ENCODE assay signal across 14 cellular contexts in genomic region chr7:72546586-72546985, GRCh38.
A peak's percentile ranks its signal among the peaks of the same experiment; 100 is the strongest.
DNase-seq lines count a peak whose midpoint lies in the region; ATAC-seq and TF ChIP-seq lines count a peak whose summit lies in the region.
"Had no signal": no experiment of that assay in that cellular context is flagged by ENCODE, and none has a peak within 500 bp of the region (broad histone marks: within the 10 kb centered on the region; RNA-seq: fewer than 3 reads in every experiment).

No MANE protein-coding gene starts in this region.

- H3K4me3 ChIP-seq in GM12865 (ENCODE audit: low read depth, low read length) = no peak overlapping the region
- H3K4me3 ChIP-seq: BLaER1 had no signal

- peaks cover 7 to 16% of the 10 kb centered on the region in 2 donors for H3K4me1 Mint-ChIP-seq in natural killer cell

- peak; percentile 60 for ATAC-seq in GM19351 (IDR thresholded peaks at IDR 0.05; ENCODE audit: unreplicated experiment)
- ATAC-seq in natural killer cell = peak in 2 of 3 donors; percentile 44 to 66
- ATAC-seq in stimulated activated naive CD8-positive, alpha-beta T cell treated with anti-CD3 and anti-CD28 coated beads, Interleukin-15, Interleukin-2, amounts not matched to agents 100 U/mL and 50 U/mL, for 24 hours = no peak
- ATAC-seq in GM21367 (IDR thresholded peaks at IDR 0.05; ENCODE audit: unreplicated experiment) = no peak
- ATAC-seq: sciatic nerve had no signal

- no peak overlapping the region for H3K4me3 Mint-ChIP-seq in natural killer cell
- H3K4me3 Mint-ChIP-seq: dendritic cell treated with granulocyte-macrophage colony-stimulating factor and Interleukin-4, amounts not matched to agents 40 ng/mL and 50 ng/mL, for 4 days; T-helper 1 cell treated with Interleukin-12 subunit alpha and Interleukin-12 subunit beta and Interleukin-4 antibody, amounts not matched to agents 30 μg/mL and 1 μg/mL, for 36 hours had no signal

- no peaks in the 10 kb centered on the region for H3K27me3 Mint-ChIP-seq in natural killer cell (ENCODE audit: low read depth in 2 of 2)
- H3K27me3 Mint-ChIP-seq: dendritic cell treated with granulocyte-macrophage colony-stimulating factor and Interleukin-4, amounts not matched to agents 40 ng/mL and 50 ng/mL, for 4 days had no signal

- TF ChIP-seq CTCF in GM12865 (IDR thresholded peaks at IDR 0.05; ENCODE audit: insufficient read depth, low read depth, low read length, missing control alignments) = no peak
- TF ChIP-seq CTCF in natural killer cell (IDR thresholded peaks at IDR 0.05) = no peak

- DNase-seq in GM12865 (ENCODE audit: low read depth) = peak; percentile 79
- peak; percentile 93 for DNase-seq in NCI-H69 (lab: John Stamatoyannopoulos, UW)
- no peak for DNase-seq in natural killer cell
- no peak for DNase-seq in stimulated activated naive CD8-positive, alpha-beta T cell treated with anti-CD3 and anti-CD28 coated beads, Interleukin-15, Interleukin-2, amounts not matched to agents 100 U/mL and 50 U/mL, for 24 hours
- no peak for DNase-seq in OCI-M1 (lab: John Stamatoyannopoulos, UW)
- DNase-seq: activated naive CD4-positive, alpha-beta T cell; DMS79 treated with DMSO at 0.1 percent for 48 hours; NCI-H2107 had no signal

- H3K27ac Mint-ChIP-seq in natural killer cell = peak overlapping the region; percentile 34 to 76
- H3K27ac Mint-ChIP-seq: dendritic cell treated with granulocyte-macrophage colony-stimulating factor and Interleukin-4, amounts not matched to agents 40 ng/mL and 50 ng/mL, for 4 days; T-helper 1 cell treated with Interleukin-12 subunit alpha and Interleukin-12 subunit beta and Interleukin-4 antibody, amounts not matched to agents 30 μg/mL and 1 μg/mL, for 36 hours had no signal

- peaks cover 0 to 2% of the 10 kb centered on the region in 2 donors for H3K9me3 Mint-ChIP-seq in natural killer cell

- H3K36me3 Mint-ChIP-seq in natural killer cell = no peaks in the 10 kb centered on the region

- intact Hi-C loops in natural killer cell (cut with micrococcal nuclease) = no loop called here

Comparison
In these comparisons a context has a peak if more than half of its experiments do, and no peak if none do; other contexts are left out.
1. DNase-seq: peak in GM12865 (single experiment) and NCI-H69 (single experiment); none in natural killer cell (single experiment), stimulated activated naive CD8-positive, alpha-beta T cell treated with anti-CD3 and anti-CD28 coated beads, Interleukin-15, Interleukin-2, amounts not matched to agents 100 U/mL and 50 U/mL, for 24 hours (single experiment) and OCI-M1 (single experiment).
2. ATAC-seq: peak in GM19351 (single experiment) and natural killer cell (2 of 3); none in stimulated activated naive CD8-positive, alpha-beta T cell treated with anti-CD3 and anti-CD28 coated beads, Interleukin-15, Interleukin-2, amounts not matched to agents 100 U/mL and 50 U/mL, for 24 hours (single experiment) and GM21367 (single experiment).